15 cellular contexts compared by ENCODE assay signal in the genomic region with DNA sequence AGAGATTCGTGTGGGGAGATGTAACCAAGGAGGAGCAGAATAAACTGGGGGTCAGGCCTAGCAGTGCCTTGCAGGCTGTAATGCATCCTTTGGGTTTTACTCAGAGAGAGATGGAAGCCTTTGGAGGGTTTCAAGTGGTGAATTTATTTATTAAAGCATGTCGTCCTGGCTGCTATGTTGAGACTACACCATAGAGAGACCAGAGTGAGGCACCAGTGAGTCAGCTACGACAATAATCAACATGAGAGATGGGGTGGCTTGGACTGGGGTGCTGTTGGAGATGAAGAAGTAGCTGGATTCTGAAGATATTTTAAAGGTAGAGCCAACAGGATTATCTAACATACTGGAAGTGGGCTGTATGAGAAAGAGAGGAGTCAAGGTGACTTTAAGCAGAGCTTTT.
DNase-seq lines count a peak whose midpoint lies in the region; ATAC-seq and TF ChIP-seq lines count a peak whose summit lies in the region.
"Had no signal": no experiment of that assay in that cellular context is flagged by ENCODE, and none has a peak within 500 bp of the region (broad histone marks: within the 10 kb centered on the region; RNA-seq: fewer than 3 reads in every experiment).

No MANE protein-coding gene starts in this region.

- H3F3A ChIP-seq in OCI-LY1 (ENCODE audit: insufficient read depth, low read length) = no peaks in the 10 kb centered on the region

- H3K9ac ChIP-seq in OCI-LY1 (ENCODE audit: low read length) = no peak overlapping the region

- DNase-seq in epithelial cell of proximal tubule (ENCODE audit: low read depth) (no peak), suprapubic skin (ENCODE audit: low spot score in 2 of 2) (no peak)
- DNase-seq in activated CD4-positive, CD25-positive, alpha-beta regulatory T cell treated with anti-CD3 and anti-CD28 coated beads, Interleukin-2, amount 50 U/mL, for 72 hours = no peak
- DNase-seq: activated CD4-positive, CD25-positive, alpha-beta regulatory T cell; C1 segment of cervical spinal cord; KG1; spleen; transverse colon had no signal

- ATAC-seq in HG02938 (IDR thresholded peaks at IDR 0.05; ENCODE audit: unreplicated experiment) (peak; percentile 46), GM19328 (IDR thresholded peaks at IDR 0.05; ENCODE audit: unreplicated experiment) (no peak), HG02840 (IDR thresholded peaks at IDR 0.05; ENCODE audit: low FRiP score, unreplicated experiment) (no peak)
- ATAC-seq: activated T-helper 17 cell treated with anti-CD3 and anti-CD28 coated beads, Interleukin-2, amount 50 U/mL, for 72 hours had no signal

- H3K36me3 ChIP-seq in OCI-LY1 (ENCODE audit: insufficient read depth, low read length) (no peaks in the 10 kb centered on the region), suprapubic skin (no peaks in the 10 kb centered on the region)
- H3K36me3 ChIP-seq: spleen, transverse colon had no signal

- peak; percentile 20 for TF ChIP-seq CTCF in C4-2B (conservative IDR thresholded peaks at IDR 0.05)
- peak; percentile 18; the same call in 1 of the 2 replicates for TF ChIP-seq CTCF in OCI-LY1 (IDR thresholded peaks at IDR 0.05; ENCODE audit: low read length)
- peak; percentile 52 for TF ChIP-seq CTCF in epithelial cell of proximal tubule (conservative IDR thresholded peaks at IDR 0.05; ENCODE audit: low read depth, low read length)
- no peak for TF ChIP-seq CTCF in suprapubic skin (IDR thresholded peaks at IDR 0.05)

- no peak overlapping the region for H3K4me2 ChIP-seq in OCI-LY1 (ENCODE audit: low read length)

- H3K9me3 ChIP-seq in OCI-LY1 (ENCODE audit: low read length) = no peaks in the 10 kb centered on the region
- no peaks in the 10 kb centered on the region for H3K9me3 ChIP-seq in suprapubic skin
- H3K9me3 ChIP-seq: spleen, transverse colon had no signal

- H3K27me3 ChIP-seq in OCI-LY1 (ENCODE audit: insufficient read depth, low read length) (no peaks in the 10 kb centered on the region), suprapubic skin (no peaks in the 10 kb centered on the region)
- H3K27me3 ChIP-seq: spleen, transverse colon had no signal

- H3K79me2 ChIP-seq in OCI-LY1 (ENCODE audit: insufficient read depth, low read length) = no peaks in the 10 kb centered on the region

- no peaks in the 10 kb centered on the region for H4K20me1 ChIP-seq in OCI-LY1 (ENCODE audit: insufficient read depth, low read length)

- H3K27ac ChIP-seq in C4-2B (no peak overlapping the region), OCI-LY1 (ENCODE audit: low read depth, low read length, poor library complexity, severe bottlenecking) (no peak overlapping the region), suprapubic skin (no peak overlapping the region)
- H3K27ac ChIP-seq: HL-60, spleen, transverse colon had no signal

- H2AFZ ChIP-seq in OCI-LY1 (ENCODE audit: low read length) = no peak overlapping the region

- TF ChIP-seq POLR2A in suprapubic skin (IDR thresholded peaks at IDR 0.05) = no peak

- 92% methylated on average over 3 of the region's 3 CpGs for WGBS in suprapubic skin

- TF ChIP-seq EP300 in suprapubic skin (IDR thresholded peaks at IDR 0.05) = no peak

- no peaks in the 10 kb centered on the region for H3K9me2 ChIP-seq in OCI-LY1 (ENCODE audit: low read depth, low read length)

- H3K4me1 ChIP-seq in OCI-LY1 (ENCODE audit: insufficient read depth, low read length, severe bottlenecking) (no peaks in the 10 kb centered on the region), suprapubic skin (no peaks in the 10 kb centered on the region)
- H3K4me1 ChIP-seq: spleen, transverse colon had no signal

- H3K4me3 ChIP-seq in OCI-LY1 (ENCODE audit: low read depth, low read length, poor library complexity, severe bottlenecking) (no peak overlapping the region), epithelial cell of proximal tubule (ENCODE audit: low read depth, low read length) (no peak overlapping the region), suprapubic skin (no peak overlapping the region)
- H3K4me3 ChIP-seq: spleen, transverse colon had no signal

Comparison
In these comparisons a context has a peak if more than half of its experiments do, and no peak if none do; other contexts are left out.
1. CTCF ChIP-seq: peak in C4-2B (single experiment), OCI-LY1 (single experiment) and epithelial cell of proximal tubule (single experiment); none in suprapubic skin (0 of 2).